Comparison of ENCODE assay signal across 9 cellular contexts in genomic region chr12:89038831-89039509, GRCh38.
DNase-seq lines count a peak whose midpoint lies in the region; ATAC-seq, FAIRE-seq and TF ChIP-seq lines count a peak whose summit lies in the region.
"Had no signal": no experiment of that assay in that cellular context is flagged by ENCODE, and none has a peak within 500 bp of the region (broad histone marks: within the 10 kb centered on the region; RNA-seq: fewer than 3 reads in every experiment).

No MANE protein-coding gene starts in this region.

- no peaks in the 10 kb centered on the region for H3K9me3 ChIP-seq in GM12878 (replicated peaks; ENCODE audit: control insufficient read depth, insufficient read depth, low read length)
- H3K9me3 ChIP-seq in prostate gland = no peaks in the 10 kb centered on the region

- BruUV-seq in GM12878 (replicated peaks; lab: Mats Ljungman, UMichigan) = no TSS peak

- no peak for TF ChIP-seq CTCF in GM12865 (IDR thresholded peaks at IDR 0.05; ENCODE audit: insufficient read depth, low read depth, low read length, missing control alignments)
- TF ChIP-seq CTCF in KMS-11 (conservative IDR thresholded peaks at IDR 0.05; ENCODE audit: low read depth, low read length) = no peak
- TF ChIP-seq CTCF in GM12878 (IDR thresholded peaks at IDR 0.05 in 2 of 3, conservative IDR thresholded peaks at IDR 0.05 in 1 of 3; ENCODE audit: control insufficient read depth in 2 of 3, extremely low read depth in 1 of 3, insufficient read depth in 1 of 3, low read depth in 3 of 3, low read length in 3 of 3) = no peak
- TF ChIP-seq CTCF in prostate gland (IDR thresholded peaks at IDR 0.05) = no peak
- TF ChIP-seq CTCF in mesothelial cell of epicardium (IDR thresholded peaks at IDR 0.05; ENCODE audit: unreplicated experiment) = no peak

- H3K4me1 ChIP-seq in KMS-11 (ENCODE audit: low read depth, poor library complexity, severe bottlenecking) = peaks cover 66% of the 10 kb centered on the region
- peaks cover 2% of the 10 kb centered on the region for H3K4me1 ChIP-seq in GM12878 (ENCODE audit: control insufficient read depth, insufficient read depth, low read length)
- H3K4me1 ChIP-seq in prostate gland (replicated peaks) = no peaks in the 10 kb centered on the region

- H3K27ac Mint-ChIP-seq in mesothelial cell of epicardium = no peak overlapping the region
- H3K27ac Mint-ChIP-seq: CD8-positive, alpha-beta T cell had no signal

- SMC1A ChIA-PET in GM12878 (lab: Charles Lee; ENCODE audit: uncharacterized antibody, unreplicated experiment) = interaction anchor here (0.8 to 1.2 kb wide), 3 partner anchors 58 to 430 kb away, joined by 3 to 5 read pairs (median 3); no protein-coding TSS in a partner anchor

- H3K9ac ChIP-seq in KMS-11 = peak overlapping the region; percentile 36; the same call in 1 of the 2 replicates
- no peak overlapping the region for H3K9ac ChIP-seq in GM12878 (ENCODE audit: control insufficient read depth, insufficient read depth, low read length)

- CTCF ChIA-PET in GM12878 (lab: Yijun Ruan, JAX) = interaction anchor here (0.7 to 2.1 kb wide), 5 partner anchors 11 to 437 kb away, joined by 3 to 6 read pairs (median 4); no protein-coding TSS in a partner anchor

- RAD21 ChIA-PET in GM12878 (lab: Charles Lee; ENCODE audit: unreplicated experiment) = no interaction called here

- peak; percentile 48 for ATAC-seq in GM19395 (IDR thresholded peaks at IDR 0.05; ENCODE audit: unreplicated experiment)
- no peak for ATAC-seq in GM12878
- ATAC-seq in HG03571 (IDR thresholded peaks at IDR 0.05; ENCODE audit: unreplicated experiment) = no peak
- ATAC-seq: CD8-positive, alpha-beta T cell had no signal

- WGBS in GM12878 (ENCODE audit: insufficient coverage, insufficient replicate concordance, low lambda C conversion rate, missing lambda C conversion rate) = 33% methylated on average over 4 of the region's 4 CpGs
- 80% methylated on average over 4 of the region's 4 CpGs for WGBS in prostate gland

- DNase-seq in GM12865 (ENCODE audit: low read depth) (peak; percentile 32), GM12878 (ENCODE audit: low read depth, low spot score) (no peak), H7 (no peak), prostate gland (ENCODE audit: low spot score) (no peak), mesothelial cell of epicardium (ENCODE audit: low spot score in 2 of 2, unreplicated experiment in 2 of 2) (no peak)
- DNase-seq: CD8-positive, alpha-beta T cell had no signal

- no peak for TF ChIP-seq EP300 in GM12878 (IDR thresholded peaks at IDR 0.05; ENCODE audit: borderline replicate concordance in 1 of 2, control insufficient read depth in 1 of 2, low read depth in 2 of 2, low read length in 2 of 2)

- H3K4me3 Mint-ChIP-seq in mesothelial cell of epicardium = no peak overlapping the region
- H3K4me3 Mint-ChIP-seq: CD8-positive, alpha-beta T cell had no signal

- H3K9me3 Mint-ChIP-seq in mesothelial cell of epicardium = peaks cover 8% of the 10 kb centered on the region
- H3K9me3 Mint-ChIP-seq: CD8-positive, alpha-beta T cell had no signal

- H3K4me3 ChIP-seq in GM12865 (ENCODE audit: low read depth, low read length) (no peak overlapping the region), KMS-11 (IDR thresholded peaks at IDR 0.05; ENCODE audit: insufficient read depth, low read depth, low read length) (no peak overlapping the region), GM12878 (no peak overlapping the region), H7 (ENCODE audit: insufficient read depth, low read depth, low read length) (no peak overlapping the region), prostate gland (no peak overlapping the region)

- H3K4me1 Mint-ChIP-seq in mesothelial cell of epicardium = peaks cover 17% of the 10 kb centered on the region

- intact Hi-C loops in GM12878 (cut with micrococcal nuclease; ENCODE audit: unreplicated experiment) (no loop called here), prostate gland (cut with DNase I) (no loop called here)

- H3K4me2 ChIP-seq in KMS-11 (peak overlapping the region; percentile 71), GM12878 (ENCODE audit: control insufficient read depth, insufficient read depth) (no peak overlapping the region)

- TF ChIP-seq POLR2A in GM12878 (IDR thresholded peaks at IDR 0.05; ENCODE audit: low read depth, low read length) (no peak), prostate gland (IDR thresholded peaks at IDR 0.05) (no peak)

- no peak for TF ChIP-seq RAD21 in GM12878 (IDR thresholded peaks at IDR 0.05; ENCODE audit: insufficient read depth, low read depth, low read length)

- no peaks in the 10 kb centered on the region for H3K27me3 ChIP-seq in KMS-11 (ENCODE audit: insufficient read depth, low read depth)
- 0 out of 4 replicates have a peak, but pooled peaks cover 0 to 2% of the 10 kb centered on the region in 2 experiments for H3K27me3 ChIP-seq in GM12878 (replicated peaks in 1 of 2; ENCODE audit: control insufficient read depth in 2 of 2, insufficient read depth in 2 of 2, low read length in 1 of 2)
- no peaks in the 10 kb centered on the region for H3K27me3 ChIP-seq in H7 (ENCODE audit: control insufficient read depth, insufficient read depth, low read length)
- H3K27me3 ChIP-seq in prostate gland (replicated peaks; ENCODE audit: insufficient read depth) = no peaks in the 10 kb centered on the region

- H3K79me2 ChIP-seq in KMS-11 (ENCODE audit: insufficient read depth, low read depth) (no peaks in the 10 kb centered on the region), GM12878 (ENCODE audit: control insufficient read depth, insufficient read depth, low read length) (no peaks in the 10 kb centered on the region)

- in situ Hi-C loops in GM12878 (cut with MboI) = no loop called here

- H2AFZ ChIP-seq in KMS-11 (ENCODE audit: low read depth) (peak overlapping the region; percentile 62), GM12878 (ENCODE audit: control insufficient read depth, low read depth, low read length) (no peak overlapping the region; the same call in 1 of the 2 replicates)

- H3K27ac ChIP-seq in KMS-11 (peak overlapping the region; percentile 92), GM12878 (ENCODE audit: control insufficient read depth, insufficient read depth) (no peak overlapping the region), prostate gland (no peak overlapping the region)

- FAIRE-seq in GM12878 (lab: Jason Lieb, UNC) = no peak

- H3K36me3 ChIP-seq in KMS-11 (ENCODE audit: insufficient read depth) = no peaks in the 10 kb centered on the region
- H3K36me3 ChIP-seq in GM12878 (ENCODE audit: control insufficient read depth in 2 of 2, insufficient read depth in 2 of 2, low read length in 1 of 2) = no peaks in the 10 kb centered on the region
- H3K36me3 ChIP-seq in H7 (replicated peaks; ENCODE audit: control insufficient read depth, insufficient read depth, low read length) = no peaks in the 10 kb centered on the region
- no peaks in the 10 kb centered on the region for H3K36me3 ChIP-seq in prostate gland

- H3K27me3 Mint-ChIP-seq in mesothelial cell of epicardium (ENCODE audit: low read depth) = peaks cover 3% of the 10 kb centered on the region

- POLR2A ChIA-PET in GM12878 (lab: Charles Lee) = no interaction called here

- H4K20me1 ChIP-seq in KMS-11 (ENCODE audit: insufficient read depth) (no peaks in the 10 kb centered on the region), GM12878 (ENCODE audit: control insufficient read depth, insufficient read depth) (no peaks in the 10 kb centered on the region)

- no peaks in the 10 kb centered on the region for H3K36me3 Mint-ChIP-seq in mesothelial cell of epicardium
- H3K36me3 Mint-ChIP-seq: CD8-positive, alpha-beta T cell had no signal

TF ChIP-seq in GM12878, 131 proteins besides CTCF, POLR2A, EP300 and RAD21 (continues in another document):
- TF ChIP-seq MTA2 (IDR thresholded peaks at IDR 0.05; ENCODE audit: low read depth) (no peak), RELA (IDR thresholded peaks at IDR 0.05; ENCODE audit: borderline replicate concordance, partially characterized antibody) (no peak), EED (IDR thresholded peaks at IDR 0.05; ENCODE audit: low read depth) (no peak), CUX1 (IDR thresholded peaks at IDR 0.05; ENCODE audit: insufficient replicate concordance, low read depth, low read length) (no peak), ATF3 (IDR thresholded peaks at IDR 0.05; ENCODE audit: borderline replicate concordance, extremely low read depth, low read depth, low read length) (no peak)
